18 cellular contexts compared by ENCODE assay signal in genomic region chr2:189291460-189291859, GRCh38.
DNase-seq lines count a peak whose midpoint lies in the region; ATAC-seq and TF ChIP-seq lines count a peak whose summit lies in the region.
"Had no signal": no experiment of that assay in that cellular context is flagged by ENCODE, and none has a peak within 500 bp of the region (broad histone marks: within the 10 kb centered on the region; RNA-seq: fewer than 3 reads in every experiment).

No MANE protein-coding gene starts in this region.

- peaks cover 0 to 43% of the 10 kb centered on the region in 2 donors for H3K36me3 Mint-ChIP-seq in activated naive CD4-positive, alpha-beta T cell treated with anti-CD3 and anti-CD28 coated beads, Interleukin-2, amount 50 U/mL, for 72 hours
- H3K36me3 Mint-ChIP-seq in activated naive CD4-positive, alpha-beta T cell treated with anti-CD3 and anti-CD28 coated beads, Interleukin-2, amount 10 ng/mL, durations not matched to agents 7 days and 5 days = peaks cover 2% of the 10 kb centered on the region
- peaks cover 28% of the 10 kb centered on the region for H3K36me3 Mint-ChIP-seq in activated CD8-positive, alpha-beta T cell treated with anti-CD3 and anti-CD28 coated beads for 36 hours (ENCODE audit: low read depth)
- H3K36me3 Mint-ChIP-seq: CD8-positive, alpha-beta memory T cell had no signal

- no peaks in the 10 kb centered on the region for H3K36me3 ChIP-seq in esophagus muscularis mucosa

- H3K9me3 Mint-ChIP-seq in activated naive CD4-positive, alpha-beta T cell treated with anti-CD3 and anti-CD28 coated beads, Interleukin-2, amount 50 U/mL, for 72 hours = peaks cover 4 to 14% of the 10 kb centered on the region in 2 donors
- H3K9me3 Mint-ChIP-seq in activated naive CD4-positive, alpha-beta T cell treated with anti-CD3 and anti-CD28 coated beads, Interleukin-2, amount 10 ng/mL, durations not matched to agents 7 days and 5 days = peaks cover 6% of the 10 kb centered on the region
- peaks cover 9% of the 10 kb centered on the region for H3K9me3 Mint-ChIP-seq in activated CD8-positive, alpha-beta T cell treated with anti-CD3 and anti-CD28 coated beads for 36 hours
- H3K9me3 Mint-ChIP-seq: CD8-positive, alpha-beta memory T cell had no signal

- CTCF ChIA-PET in activated naive CD4-positive, alpha-beta T cell treated with anti-CD3 and anti-CD28 coated beads, Interleukin-2, amount 10 ng/mL, durations not matched to agents 7 days and 5 days (lab: Charles Lee) = interaction anchor here (1.2 kb wide), 1 partner anchor 149 kb away, joined by 5 read pairs; no protein-coding TSS in a partner anchor
- CTCF ChIA-PET in activated CD8-positive, alpha-beta T cell treated with anti-CD3 and anti-CD28 coated beads for 36 hours (lab: Charles Lee) = interaction anchor here (1.0 to 1.6 kb wide), 2 partner anchors 148 to 198 kb away, joined by 3 to 10 read pairs; no protein-coding TSS in a partner anchor

- H3K4me1 ChIP-seq in esophagus muscularis mucosa = peaks cover 0 to 20% (median 11%) of the 10 kb centered on the region in 4 donors

- intact Hi-C loops in activated CD8-positive, alpha-beta T cell treated with anti-CD3 and anti-CD28 coated beads for 36 hours (cut with micrococcal nuclease) = no loop called here
- intact Hi-C loops in esophagus muscularis mucosa (cut with DNase I) = no loop called here

- POLR2A ChIA-PET in activated CD8-positive, alpha-beta T cell treated with anti-CD3 and anti-CD28 coated beads for 36 hours (lab: Charles Lee) = interaction anchor here (0.6 to 0.8 kb wide), 2 partner anchors 12 to 15 kb away, joined by 3 read pairs; no protein-coding TSS in a partner anchor

- no peak for TF ChIP-seq EP300 in esophagus muscularis mucosa (IDR thresholded peaks at IDR 0.05)

- peaks cover 19% of the 10 kb centered on the region for H3K4me1 Mint-ChIP-seq in activated naive CD4-positive, alpha-beta T cell treated with anti-CD3 and anti-CD28 coated beads, Interleukin-2, amount 10 ng/mL, durations not matched to agents 7 days and 5 days
- peaks cover 55% of the 10 kb centered on the region for H3K4me1 Mint-ChIP-seq in activated CD8-positive, alpha-beta T cell treated with anti-CD3 and anti-CD28 coated beads for 36 hours (ENCODE audit: low read depth)

- H3K27me3 Mint-ChIP-seq in activated naive CD4-positive, alpha-beta T cell treated with anti-CD3 and anti-CD28 coated beads, Interleukin-2, amount 10 ng/mL, durations not matched to agents 7 days and 5 days = no peaks in the 10 kb centered on the region
- no peaks in the 10 kb centered on the region for H3K27me3 Mint-ChIP-seq in activated CD8-positive, alpha-beta T cell treated with anti-CD3 and anti-CD28 coated beads for 36 hours
- H3K27me3 Mint-ChIP-seq: CD8-positive, alpha-beta memory T cell had no signal

- peak overlapping the region in 1 of 2 donors; percentile 97 for H3K27ac Mint-ChIP-seq in activated naive CD4-positive, alpha-beta T cell treated with anti-CD3 and anti-CD28 coated beads, Interleukin-2, amount 50 U/mL, for 72 hours
- H3K27ac Mint-ChIP-seq in activated naive CD4-positive, alpha-beta T cell treated with anti-CD3 and anti-CD28 coated beads, Interleukin-2, amount 10 ng/mL, durations not matched to agents 7 days and 5 days = no peak overlapping the region
- peak overlapping the region; percentile 87 for H3K27ac Mint-ChIP-seq in activated CD8-positive, alpha-beta T cell treated with anti-CD3 and anti-CD28 coated beads for 36 hours
- H3K27ac Mint-ChIP-seq: CD8-positive, alpha-beta memory T cell had no signal

- WGBS in esophagus muscularis mucosa = 94% methylated on average over 1 of the region's 1 CpG

- H3K4me3 ChIP-seq in astrocyte of the spinal cord (ENCODE audit: low read depth, low read length) = no peak overlapping the region
- H3K4me3 ChIP-seq in esophagus muscularis mucosa = no peak overlapping the region

- TF ChIP-seq CTCF in activated CD8-positive, alpha-beta T cell treated with anti-CD3 and anti-CD28 coated beads for 36 hours (IDR thresholded peaks at IDR 0.05) = no peak
- TF ChIP-seq CTCF in astrocyte of the spinal cord (IDR thresholded peaks at IDR 0.05; ENCODE audit: low read depth, low read length) (no peak), esophagus muscularis mucosa (IDR thresholded peaks at IDR 0.05) (no peak)

- H3K9me3 ChIP-seq in esophagus muscularis mucosa = no peaks in the 10 kb centered on the region

- peak; percentile 42 to 48 for ATAC-seq in activated naive CD4-positive, alpha-beta T cell treated with anti-CD3 and anti-CD28 coated beads, Interleukin-2, amount 50 U/mL, for 72 hours
- peak; percentile 56 for ATAC-seq in activated CD8-positive, alpha-beta T cell treated with anti-CD3 and anti-CD28 coated beads for 36 hours
- ATAC-seq in esophagus mucosa = no peak

- in situ Hi-C loops in astrocyte of the spinal cord (cut with HindIII; ENCODE audit: low sequenced_read_pairs) = no loop called here

- H3K27me3 ChIP-seq in esophagus muscularis mucosa = no peaks in the 10 kb centered on the region

- no peak overlapping the region for H3K27ac ChIP-seq in esophagus muscularis mucosa (replicated peaks in 1 of 4)

- no peak for DNase-seq in activated naive CD4-positive, alpha-beta T cell treated with anti-CD3 and anti-CD28 coated beads, Interleukin-2, amount 50 U/mL, for 72 hours (ENCODE audit: low spot score in 2 of 2)
- no peak for DNase-seq in activated naive CD4-positive, alpha-beta T cell treated with anti-CD3 and anti-CD28 coated beads, Interleukin-2, amount 10 ng/mL, durations not matched to agents 7 days and 5 days
- no peak for DNase-seq in activated CD8-positive, alpha-beta T cell treated with anti-CD3 and anti-CD28 coated beads for 36 hours
- peak; percentile 14 for DNase-seq in astrocyte of the spinal cord (ENCODE audit: low read depth, low spot score)
- DNase-seq in esophagus muscularis mucosa (ENCODE audit: extremely low spot score) = no peak
- DNase-seq in HCEC 1CT = no peak
- DNase-seq: ACHN; C1 segment of cervical spinal cord; CD8-positive, alpha-beta memory T cell; KBM-7; MV-4-11; NCI-H187; NCI-H2107; NCI-H510A; NCI-H748 treated with DMSO at 0.1 percent for 48 hours; NK-92 treated with Interleukin-12 subunit alpha and Interleukin-12 subunit beta, amount 100 ng/mL, for 24 hours; SHP77 had no signal

- no peak overlapping the region for H3K4me3 Mint-ChIP-seq in activated naive CD4-positive, alpha-beta T cell treated with anti-CD3 and anti-CD28 coated beads, Interleukin-2, amount 10 ng/mL, durations not matched to agents 7 days and 5 days
- H3K4me3 Mint-ChIP-seq in activated CD8-positive, alpha-beta T cell treated with anti-CD3 and anti-CD28 coated beads for 36 hours = peak overlapping the region; percentile 21
- H3K4me3 Mint-ChIP-seq: CD8-positive, alpha-beta memory T cell had no signal

- no peak for TF ChIP-seq POLR2A in esophagus muscularis mucosa (IDR thresholded peaks at IDR 0.05; ENCODE audit: low read depth)
